In genomic region chr12:77072833-77073495, GRCh38 we compare ENCODE assay signal across 20 cellular contexts. TPM values are rescaled to one million over a fixed set of nuclear protein-coding genes. Genes with fewer than 3 reads are reported as not detected.
A peak's percentile ranks its signal among the peaks of the same experiment; 100 is the strongest.
DNase-seq lines count a peak whose midpoint lies in the region; ATAC-seq and TF ChIP-seq lines count a peak whose summit lies in the region.
"Had no signal": no experiment of that assay in that cellular context is flagged by ENCODE, and none has a peak within 500 bp of the region (broad histone marks: within the 10 kb centered on the region; RNA-seq: fewer than 3 reads in every experiment).

No MANE protein-coding gene starts in this region.

- no peak overlapping the region for H2BK5ac ChIP-seq in IMR-90 (ENCODE audit: low read depth, low read length, poor library complexity, severe bottlenecking)

- TF ChIP-seq CTCF in IMR-90 (conservative IDR thresholded peaks at IDR 0.05; ENCODE audit: low read depth, low read length) (no peak), fibroblast of pulmonary artery (IDR thresholded peaks at IDR 0.05; ENCODE audit: low read length, missing control alignments) (no peak), ascending aorta (IDR thresholded peaks at IDR 0.05) (no peak)

- H3K36me3 ChIP-seq in IMR-90 (ENCODE audit: control insufficient read depth, insufficient read depth, low read length) = no peaks in the 10 kb centered on the region
- no peaks in the 10 kb centered on the region for H3K36me3 ChIP-seq in ascending aorta

- in situ Hi-C loops in IMR-90 (cut with MboI; ENCODE audit: low sequenced_read_pairs) = loop anchor here (25.0 kb wide), 1 partner anchor 864 kb away; no protein-coding TSS in a partner anchor

- H2BK15ac ChIP-seq in IMR-90 (ENCODE audit: low read depth, low read length) = no peak overlapping the region

- peak; percentile 50 for DNase-seq in NCI-H2171 treated with DMSO at 0.1 percent for 48 hours (lab: John Stamatoyannopoulos, UW)
- no peak for DNase-seq in NCI-H2171 (lab: John Stamatoyannopoulos, UW)
- no peak for DNase-seq in IMR-90
- peak; percentile 48 for DNase-seq in fibroblast of pulmonary artery (ENCODE audit: low read depth)
- no peak for DNase-seq in stimulated activated effector memory CD8-positive, alpha-beta T cell treated with anti-CD3 and anti-CD28 coated beads, Interleukin-12 subunit alpha, Interleukin-12 subunit beta, amount 100 ng/mL, for 72 hours (ENCODE audit: low spot score in 2 of 2)
- no peak for DNase-seq in T-helper 17 cell
- DNase-seq in AG08396 (ENCODE audit: low spot score) = no peak
- no peak for DNase-seq in ascending aorta (ENCODE audit: low spot score in 2 of 2)
- DNase-seq: 8988T, DMS153, HCEC 1CT, NCI-H1105 treated with DMSO at 0.1 percent for 48 hours, NCI-H1694, NCI-H2081 treated with DMSO at 0.1 percent for 48 hours, NCI-H510A treated with DMSO at 0.1 percent for 48 hours, RPMI8226, SHP77 treated with DMSO at 0.1 percent for 48 hours, SK-N-SH had no signal

- peaks cover 2% of the 10 kb centered on the region; the same call in 1 of the 2 replicates for H3K4me1 ChIP-seq in IMR-90 (ENCODE audit: control insufficient read depth, insufficient read depth, low read length)
- H3K4me1 ChIP-seq in ascending aorta = no peaks in the 10 kb centered on the region

- TF ChIP-seq RAD21 in IMR-90 (IDR thresholded peaks at IDR 0.05; ENCODE audit: low read length) = no peak

- H3K9me3 ChIP-seq in IMR-90 (ENCODE audit: control insufficient read depth, insufficient read depth, low read length) (no peaks in the 10 kb centered on the region), T-helper 17 cell (ENCODE audit: control insufficient read depth, low read length, poor library complexity, severe bottlenecking) (no peaks in the 10 kb centered on the region), ascending aorta (no peaks in the 10 kb centered on the region)
- H3K9me3 ChIP-seq: SK-N-SH had no signal

- no peak overlapping the region for H3K27ac Mint-ChIP-seq in stimulated activated effector memory CD8-positive, alpha-beta T cell treated with anti-CD3 and anti-CD28 coated beads, Interleukin-12 subunit alpha, Interleukin-12 subunit beta, amount 100 ng/mL, for 72 hours
- no peak overlapping the region for H3K27ac Mint-ChIP-seq in T-helper 17 cell
- H3K27ac Mint-ChIP-seq: B cell had no signal

- 0 out of 2 replicates have a peak overlapping the region, but pooled peaks have one; percentile 39 for H3K14ac ChIP-seq in IMR-90 (replicated peaks; ENCODE audit: low read depth, low read length)

- no peak overlapping the region for H3K56ac ChIP-seq in IMR-90 (ENCODE audit: extremely low read depth, insufficient read depth, low read length)

- ATAC-seq in IMR-90 (ENCODE audit: low read depth) = no peak
- ATAC-seq in stimulated activated effector memory CD8-positive, alpha-beta T cell treated with anti-CD3 and anti-CD28 coated beads, Interleukin-12 subunit alpha, Interleukin-12 subunit beta, amount 100 ng/mL, for 72 hours = peak; percentile 42
- no peak for ATAC-seq in T-helper 17 cell
- ATAC-seq: K562 had no signal

- H3K27me3 ChIP-seq in IMR-90 (ENCODE audit: control insufficient read depth, insufficient read depth, low read length) = no peaks in the 10 kb centered on the region; the same call in 1 of the 2 replicates
- H3K27me3 ChIP-seq in ascending aorta = no peaks in the 10 kb centered on the region

- H4K8ac ChIP-seq in IMR-90 (ENCODE audit: low read depth in 2 of 2, low read length in 2 of 2) = no peak overlapping the region

- no peak overlapping the region for H2AFZ ChIP-seq in IMR-90 (replicated peaks; ENCODE audit: low read length, poor library complexity)

- no peak overlapping the region for H3K23ac ChIP-seq in IMR-90 (ENCODE audit: low read depth, low read length)

- H3K9me1 ChIP-seq in IMR-90 (ENCODE audit: insufficient read depth, low read length) = no peaks in the 10 kb centered on the region

- intact Hi-C loops in IMR-90 (cut with micrococcal nuclease) = no loop called here
- intact Hi-C loops in ascending aorta (cut with DNase I) = no loop called here

- no peak overlapping the region for H3K4me3 Mint-ChIP-seq in stimulated activated effector memory CD8-positive, alpha-beta T cell treated with anti-CD3 and anti-CD28 coated beads, Interleukin-12 subunit alpha, Interleukin-12 subunit beta, amount 100 ng/mL, for 72 hours
- no peak overlapping the region for H3K4me3 Mint-ChIP-seq in T-helper 17 cell
- H3K4me3 Mint-ChIP-seq: B cell had no signal

- no peak overlapping the region for H3K18ac ChIP-seq in IMR-90 (ENCODE audit: low read depth, low read length)

- 0 out of 2 replicates have a peak overlapping the region, but pooled peaks have one; percentile 15 for H2AK5ac ChIP-seq in IMR-90 (ENCODE audit: low read depth, low read length)

- no peak overlapping the region for H4K5ac ChIP-seq in IMR-90 (ENCODE audit: low read depth, low read length)

- dilution Hi-C loops in IMR-90 (cut with HindIII; ENCODE audit: low sequenced_read_pairs, unreplicated experiment) = no loop called here

- no peaks in the 10 kb centered on the region for H3K79me1 ChIP-seq in IMR-90 (ENCODE audit: low read depth in 1 of 2, low read length in 2 of 2)

- CTCF ChIA-PET in IMR-90 (lab: Yijun Ruan, JAX) = no interaction called here

- H2AK9ac ChIP-seq in IMR-90 (replicated peaks; ENCODE audit: low read depth, low read length, poor library complexity) = no peak overlapping the region

- no peak overlapping the region for H4K91ac ChIP-seq in IMR-90 (ENCODE audit: insufficient read depth, low read depth, low read length)

- no peak overlapping the region for H3K9ac ChIP-seq in IMR-90 (ENCODE audit: low read depth, low read length)
- H3K9ac ChIP-seq: SK-N-SH had no signal

- no peaks in the 10 kb centered on the region for H3K36me3 Mint-ChIP-seq in stimulated activated effector memory CD8-positive, alpha-beta T cell treated with anti-CD3 and anti-CD28 coated beads, Interleukin-12 subunit alpha, Interleukin-12 subunit beta, amount 100 ng/mL, for 72 hours
- no peaks in the 10 kb centered on the region for H3K36me3 Mint-ChIP-seq in T-helper 17 cell (ENCODE audit: low read depth)

- no TSS peak for BruUV-seq in IMR-90 (replicated peaks; lab: Mats Ljungman, UMichigan)

- no peak overlapping the region for H2BK20ac ChIP-seq in IMR-90 (ENCODE audit: low read depth, low read length)

- H4K20me1 ChIP-seq in IMR-90 (ENCODE audit: insufficient read depth, low read length) = no peaks in the 10 kb centered on the region

- no peak overlapping the region for H3K4me2 ChIP-seq in IMR-90 (ENCODE audit: low read depth, low read length)
- H3K4me2 ChIP-seq: SK-N-SH had no signal

- H3K4me3 ChIP-seq in IMR-90 (ENCODE audit: insufficient read depth, low read depth, low read length) (no peak overlapping the region), fibroblast of pulmonary artery (replicated peaks; ENCODE audit: low read depth, low read length) (no peak overlapping the region), ascending aorta (no peak overlapping the region)
- H3K4me3 ChIP-seq: K562 had no signal

- POLR2A ChIA-PET in IMR-90 (lab: Charles Lee; ENCODE audit: unreplicated experiment) = no interaction called here

- no peak overlapping the region for H2BK120ac ChIP-seq in IMR-90 (ENCODE audit: low read depth, low read length)

- H3K4ac ChIP-seq in IMR-90 (ENCODE audit: low read depth, low read length) = no peak overlapping the region

- WGBS in IMR-90 (ENCODE audit: extremely low coverage in 2 of 2, insufficient read length in 1 of 2), 2 experiments = no CpG with 5 or more reads among the region's 3 CpGs

- no peak for TF ChIP-seq POLR2A in IMR-90 (IDR thresholded peaks at IDR 0.05; ENCODE audit: low read depth, low read length)

- no peaks in the 10 kb centered on the region for H3K9me3 Mint-ChIP-seq in stimulated activated effector memory CD8-positive, alpha-beta T cell treated with anti-CD3 and anti-CD28 coated beads, Interleukin-12 subunit alpha, Interleukin-12 subunit beta, amount 100 ng/mL, for 72 hours

- H3K4me1 Mint-ChIP-seq in stimulated activated effector memory CD8-positive, alpha-beta T cell treated with anti-CD3 and anti-CD28 coated beads, Interleukin-12 subunit alpha, Interleukin-12 subunit beta, amount 100 ng/mL, for 72 hours = no peaks in the 10 kb centered on the region
- H3K4me1 Mint-ChIP-seq in T-helper 17 cell = peaks cover 7% of the 10 kb centered on the region
- H3K4me1 Mint-ChIP-seq: B cell had no signal

- peaks cover 32% of the 10 kb centered on the region for H3K27me3 Mint-ChIP-seq in T-helper 17 cell

- H3K27ac ChIP-seq in IMR-90 (ENCODE audit: insufficient read depth, low read length) (no peak overlapping the region), ascending aorta (no peak overlapping the region)

TF ChIP-seq in IMR-90, 13 proteins besides CTCF, POLR2A, EP300 and RAD21:
- TF ChIP-seq CHD1 (IDR thresholded peaks at IDR 0.05; ENCODE audit: low read depth, low read length) = no peak
- TF ChIP-seq RCOR1 (IDR thresholded peaks at IDR 0.05; ENCODE audit: insufficient replicate concordance, low read length) = no peak
- TF ChIP-seq MAFK (IDR thresholded peaks at IDR 0.05; ENCODE audit: low read depth, low read length) = no peak
- TF ChIP-seq CEBPB (IDR thresholded peaks at IDR 0.05; ENCODE audit: low read depth, low read length) = no peak
- TF ChIP-seq BHLHE40 (IDR thresholded peaks at IDR 0.05; ENCODE audit: low read depth, low read length) = no peak
- TF ChIP-seq MAZ (IDR thresholded peaks at IDR 0.05; ENCODE audit: borderline replicate concordance, low read depth, low read length) = no peak
- no peak for TF ChIP-seq USF2 (IDR thresholded peaks at IDR 0.05; ENCODE audit: low read depth, low read length)
TF ChIP-seq in IMR-90: peak in this region for 0.

RNA-seq across cellular contexts. Expression of gene E2F7, which starts 7.6 kb away (rescaled TPM):
- total RNA-seq in IMR-90 (2012; rRNA removed) (8.1 and 10.3 TPM in 2 replicates), T-helper 17 cell (under 1 TPM; 0.10 to 0.42 TPM), ascending aorta (not detected)
- 6.0 TPM in 2 replicates for polyA plus RNA-seq in IMR-90 (2012; rRNA removed)
- polyA plus RNA-seq in IMR-90 (2012; cell fraction: cytosol; rRNA removed) = 1.3 and 1.8 TPM in 2 replicates
- polyA plus RNA-seq in IMR-90 (2012; cell fraction: nucleus; rRNA removed; ENCODE audit: low replicate concordance) = 7.1 and 9.3 TPM in 2 replicates

Comparison
In these comparisons a context has a peak if more than half of its experiments do, and no peak if none do; other contexts are left out.
1. DNase-seq: peak in NCI-H2171 treated with DMSO at 0.1 percent for 48 hours (single experiment) and fibroblast of pulmonary artery (single experiment); none in NCI-H2171 (single experiment), IMR-90 (single experiment), stimulated activated effector memory CD8-positive, alpha-beta T cell treated with anti-CD3 and anti-CD28 coated beads, Interleukin-12 subunit alpha, Interleukin-12 subunit beta, amount 100 ng/mL, for 72 hours (0 of 2), T-helper 17 cell (0 of 3), AG08396 (single experiment) and ascending aorta (0 of 2).